1 cellular context compared by ENCODE assay signal in the genomic region with DNA sequence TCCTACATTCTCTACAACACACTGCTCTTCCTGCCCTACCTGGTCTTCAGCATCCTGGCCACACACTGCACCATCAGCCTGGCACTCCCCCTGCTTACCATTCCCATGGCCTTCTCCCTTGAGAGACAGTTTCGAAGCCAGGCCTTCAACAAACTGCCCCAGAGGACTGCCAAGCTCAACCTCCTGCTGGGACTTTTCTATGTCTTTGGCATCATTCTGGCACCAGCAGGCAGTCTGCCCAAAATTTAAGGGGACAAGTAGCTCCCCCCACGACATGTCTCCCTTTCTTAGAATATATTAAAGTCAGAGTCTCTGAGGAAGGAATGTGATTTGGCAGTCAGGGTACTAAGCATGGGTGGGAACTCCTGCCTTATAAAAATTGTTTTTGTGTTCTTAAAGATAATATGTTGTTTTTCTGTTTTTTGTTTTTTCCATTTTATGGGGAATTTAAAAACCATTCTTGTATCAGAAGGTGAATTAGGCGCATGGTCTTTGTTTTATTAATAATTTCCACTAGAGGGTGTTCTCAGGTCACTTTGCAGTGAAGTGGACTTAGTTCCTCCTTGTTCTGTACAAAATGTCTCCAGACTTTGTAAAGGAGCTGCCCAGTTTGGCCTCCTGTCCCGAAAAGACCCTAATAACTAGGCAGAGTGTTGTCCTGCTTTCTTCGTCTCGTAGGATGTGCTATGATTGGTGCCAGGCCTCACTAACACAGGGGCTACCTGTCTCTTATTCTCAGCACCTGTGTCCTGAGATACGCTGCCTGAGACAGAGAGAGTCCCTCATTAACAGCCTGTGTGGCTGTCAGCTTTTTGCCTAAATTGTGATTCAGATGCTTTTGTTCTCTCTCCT.
TF ChIP-seq lines count a peak whose summit lies in the region.

No MANE protein-coding gene starts in this region.

TF ChIP-seq in K562, 482 proteins besides CTCF, POLR2A, EP300 and RAD21 (continued from another document):
- TF ChIP-seq, protein P1, sequence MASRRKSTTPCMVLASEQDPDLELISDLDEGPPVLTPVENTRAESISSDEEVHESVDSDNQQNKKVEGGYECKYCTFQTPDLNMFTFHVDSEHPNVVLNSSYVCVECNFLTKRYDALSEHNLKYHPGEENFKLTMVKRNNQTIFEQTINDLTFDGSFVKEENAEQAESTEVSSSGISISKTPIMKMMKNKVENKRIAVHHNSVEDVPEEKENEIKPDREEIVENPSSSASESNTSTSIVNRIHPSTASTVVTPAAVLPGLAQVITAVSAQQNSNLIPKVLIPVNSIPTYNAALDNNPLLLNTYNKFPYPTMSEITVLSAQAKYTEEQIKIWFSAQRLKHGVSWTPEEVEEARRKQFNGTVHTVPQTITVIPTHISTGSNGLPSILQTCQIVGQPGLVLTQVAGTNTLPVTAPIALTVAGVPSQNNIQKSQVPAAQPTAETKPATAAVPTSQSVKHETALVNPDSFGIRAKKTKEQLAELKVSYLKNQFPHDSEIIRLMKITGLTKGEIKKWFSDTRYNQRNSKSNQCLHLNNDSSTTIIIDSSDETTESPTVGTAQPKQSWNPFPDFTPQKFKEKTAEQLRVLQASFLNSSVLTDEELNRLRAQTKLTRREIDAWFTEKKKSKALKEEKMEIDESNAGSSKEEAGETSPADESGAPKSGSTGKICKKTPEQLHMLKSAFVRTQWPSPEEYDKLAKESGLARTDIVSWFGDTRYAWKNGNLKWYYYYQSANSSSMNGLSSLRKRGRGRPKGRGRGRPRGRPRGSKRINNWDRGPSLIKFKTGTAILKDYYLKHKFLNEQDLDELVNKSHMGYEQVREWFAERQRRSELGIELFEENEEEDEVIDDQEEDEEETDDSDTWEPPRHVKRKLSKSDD (conservative IDR thresholded peaks at IDR 0.05; ENCODE audit: low read length), result no peak
- TF ChIP-seq, protein P2, sequence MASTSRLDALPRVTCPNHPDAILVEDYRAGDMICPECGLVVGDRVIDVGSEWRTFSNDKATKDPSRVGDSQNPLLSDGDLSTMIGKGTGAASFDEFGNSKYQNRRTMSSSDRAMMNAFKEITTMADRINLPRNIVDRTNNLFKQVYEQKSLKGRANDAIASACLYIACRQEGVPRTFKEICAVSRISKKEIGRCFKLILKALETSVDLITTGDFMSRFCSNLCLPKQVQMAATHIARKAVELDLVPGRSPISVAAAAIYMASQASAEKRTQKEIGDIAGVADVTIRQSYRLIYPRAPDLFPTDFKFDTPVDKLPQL (IDR thresholded peaks at IDR 0.05; ENCODE audit: extremely low read depth, insufficient read length), result no peak
- TF ChIP-seq, protein P3, sequence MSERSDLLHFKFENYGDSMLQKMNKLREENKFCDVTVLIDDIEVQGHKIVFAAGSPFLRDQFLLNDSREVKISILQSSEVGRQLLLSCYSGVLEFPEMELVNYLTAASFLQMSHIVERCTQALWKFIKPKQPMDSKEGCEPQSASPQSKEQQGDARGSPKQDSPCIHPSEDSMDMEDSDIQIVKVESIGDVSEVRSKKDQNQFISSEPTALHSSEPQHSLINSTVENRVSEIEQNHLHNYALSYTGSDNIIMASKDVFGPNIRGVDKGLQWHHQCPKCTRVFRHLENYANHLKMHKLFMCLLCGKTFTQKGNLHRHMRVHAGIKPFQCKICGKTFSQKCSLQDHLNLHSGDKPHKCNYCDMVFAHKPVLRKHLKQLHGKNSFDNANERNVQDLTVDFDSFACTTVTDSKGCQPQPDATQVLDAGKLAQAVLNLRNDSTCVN (CRISPR knock-in tag; IDR thresholded peaks at IDR 0.05), result no peak
- no peak for TF ChIP-seq RBFOX2 (IDR thresholded peaks at IDR 0.05; ENCODE audit: low read depth, low read length)
- no peak for TF ChIP-seq TAL1 (IDR thresholded peaks at IDR 0.05)
